Comparison of ENCODE assay signal across 1 cellular context in genomic region chr11:68751331-68751856, GRCh38.
TF ChIP-seq lines count a peak whose summit lies in the region.

Gene TESMIN, minus strand, starts transcription at chr11:68751520. Its CDS starts 860 bp downstream, at chr11:68750660.

TF ChIP-seq in K562, 482 proteins besides CTCF, POLR2A, EP300 and RAD21 (continued from another document):
- peak in 1 of 2 experiments; percentile 57; a peak in 2 of 4 replicates for TF ChIP-seq MNT (conservative IDR thresholded peaks at IDR 0.05)
